In the genomic region with DNA sequence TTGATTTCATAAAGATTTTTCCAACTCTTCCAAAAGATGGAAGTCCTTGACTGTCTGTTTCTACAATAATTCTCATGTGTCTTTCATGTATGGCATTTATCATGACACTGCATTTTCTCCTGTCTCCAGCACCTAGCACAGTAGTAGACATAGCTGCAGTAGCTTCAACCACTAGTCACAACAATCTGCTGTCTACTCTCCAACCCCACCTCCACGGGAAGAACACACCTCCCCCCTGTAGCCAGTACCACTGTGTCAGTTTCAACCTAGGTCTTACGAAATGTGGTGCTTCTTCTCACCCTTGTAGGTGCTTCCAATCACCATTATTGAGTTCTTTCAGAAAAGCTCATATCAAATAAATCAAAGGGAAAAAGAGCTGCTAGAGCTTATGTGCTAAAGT, we compare ENCODE assay signal across 1 cellular context.
A peak's percentile ranks its signal among the peaks of the same experiment; 100 is the strongest.
TF ChIP-seq lines count a peak whose summit lies in the region.

No MANE protein-coding gene starts in this region.

TF ChIP-seq in HepG2, 621 proteins besides CTCF, POLR2A, EP300 and RAD21:
- TF ChIP-seq MAFK (conservative IDR thresholded peaks at IDR 0.05 in 1 of 2, IDR thresholded peaks at IDR 0.05 in 1 of 2; ENCODE audit: low read length in 2 of 2) (peak; percentile 16 to 43; a peak in 1 of 4 replicates), SIN3B (IDR thresholded peaks at IDR 0.05; ENCODE audit: low read length) (no peak), ZSCAN20 (CRISPR knock-in tag; IDR thresholded peaks at IDR 0.05; ENCODE audit: borderline replicate concordance) (no peak)
